ENCODE assay signal across 10 cellular contexts in genomic region chr6:20680697-20681165, GRCh38.
DNase-seq lines count a peak whose midpoint lies in the region; ATAC-seq and TF ChIP-seq lines count a peak whose summit lies in the region.
"Had no signal": no experiment of that assay in that cellular context is flagged by ENCODE, and none has a peak within 500 bp of the region (broad histone marks: within the 10 kb centered on the region; RNA-seq: fewer than 3 reads in every experiment).

No MANE protein-coding gene starts in this region.

- peaks cover 4% of the 10 kb centered on the region for H3K9me3 Mint-ChIP-seq in activated CD8-positive, alpha-beta T cell treated with anti-CD3 and anti-CD28 coated beads for 36 hours
- H3K9me3 Mint-ChIP-seq in activated CD8-positive, alpha-beta T cell treated with anti-CD3 and anti-CD28 coated beads, Interleukin-2, amount 10 ng/mL, durations not matched to agents 7 days and 5 days (ENCODE audit: insufficient read depth), result no peaks in the 10 kb centered on the region
- no peaks in the 10 kb centered on the region for H3K9me3 Mint-ChIP-seq in activated B cell treated with CpG ODN at 0.5 μM for 24 hours
- H3K9me3 Mint-ChIP-seq: activated naive CD4-positive, alpha-beta T cell treated with anti-CD3 and anti-CD28 coated beads, Interleukin-2, amount 10 ng/mL, durations not matched to agents 7 days and 5 days had no signal

- DNase-seq in activated CD8-positive, alpha-beta T cell treated with anti-CD3 and anti-CD28 coated beads for 36 hours, result no peak
- no peak for DNase-seq in activated CD8-positive, alpha-beta T cell treated with anti-CD3 and anti-CD28 coated beads, Interleukin-2, amount 10 ng/mL, durations not matched to agents 7 days and 5 days
- no peak for DNase-seq in activated B cell treated with CpG ODN at 0.5 μM for 24 hours
- DNase-seq in stimulated activated naive CD8-positive, alpha-beta T cell treated with anti-CD3 and anti-CD28 coated beads, Interleukin-15, Interleukin-2, amounts not matched to agents 100 U/mL and 50 U/mL, for 24 hours, result no peak
- no peak for DNase-seq in activated gamma-delta T cell treated with Interleukin-2 at 50 U/mL for 16 hours
- no peak for DNase-seq in activated CD4-positive, alpha-beta T cell treated with anti-CD3 and anti-CD28 coated beads, Interleukin-2, amount 50 U/mL, for 48 hours
- DNase-seq in GM10266 (ENCODE audit: extremely low spot score), result no peak
- DNase-seq: activated naive CD4-positive, alpha-beta T cell treated with anti-CD3 and anti-CD28 coated beads, Interleukin-2, amount 10 ng/mL, durations not matched to agents 7 days and 5 days; naive thymus-derived CD8-positive, alpha-beta T cell had no signal

- CTCF ChIA-PET in activated CD8-positive, alpha-beta T cell treated with anti-CD3 and anti-CD28 coated beads for 36 hours (lab: Charles Lee), result no interaction called here
- CTCF ChIA-PET in activated CD8-positive, alpha-beta T cell treated with anti-CD3 and anti-CD28 coated beads, Interleukin-2, amount 10 ng/mL, durations not matched to agents 7 days and 5 days (lab: Charles Lee), result interaction anchor here (1.3 kb wide), 1 partner anchor 908 kb away, joined by 3 read pairs; no protein-coding TSS in a partner anchor
- CTCF ChIA-PET in activated B cell treated with CpG ODN at 0.5 μM for 24 hours (lab: Charles Lee), result no interaction called here

- intact Hi-C loops in activated CD8-positive, alpha-beta T cell treated with anti-CD3 and anti-CD28 coated beads for 36 hours (cut with micrococcal nuclease), result no loop called here
- intact Hi-C loops in activated B cell treated with CpG ODN at 0.5 μM for 24 hours (cut with micrococcal nuclease), result loop anchor here (10.0 kb wide), 1 partner anchor 914 kb away; the partner anchor contains the start of gene SOX4

- H3K4me1 Mint-ChIP-seq in activated CD8-positive, alpha-beta T cell treated with anti-CD3 and anti-CD28 coated beads for 36 hours (ENCODE audit: low read depth), result peaks cover 21% of the 10 kb centered on the region
- peaks cover 13% of the 10 kb centered on the region for H3K4me1 Mint-ChIP-seq in activated CD8-positive, alpha-beta T cell treated with anti-CD3 and anti-CD28 coated beads, Interleukin-2, amount 10 ng/mL, durations not matched to agents 7 days and 5 days (ENCODE audit: low read depth)
- peaks cover 15% of the 10 kb centered on the region for H3K4me1 Mint-ChIP-seq in activated B cell treated with CpG ODN at 0.5 μM for 24 hours

- H3K27ac Mint-ChIP-seq in activated CD8-positive, alpha-beta T cell treated with anti-CD3 and anti-CD28 coated beads for 36 hours, result peak overlapping the region; percentile 51
- no peak overlapping the region for H3K27ac Mint-ChIP-seq in activated CD8-positive, alpha-beta T cell treated with anti-CD3 and anti-CD28 coated beads, Interleukin-2, amount 10 ng/mL, durations not matched to agents 7 days and 5 days
- H3K27ac Mint-ChIP-seq in activated B cell treated with CpG ODN at 0.5 μM for 24 hours, result peak overlapping the region; percentile 67
- H3K27ac Mint-ChIP-seq: activated naive CD4-positive, alpha-beta T cell treated with anti-CD3 and anti-CD28 coated beads, Interleukin-2, amount 10 ng/mL, durations not matched to agents 7 days and 5 days had no signal

- H3K4me3 Mint-ChIP-seq in activated CD8-positive, alpha-beta T cell treated with anti-CD3 and anti-CD28 coated beads for 36 hours, result no peak overlapping the region
- no peak overlapping the region for H3K4me3 Mint-ChIP-seq in activated CD8-positive, alpha-beta T cell treated with anti-CD3 and anti-CD28 coated beads, Interleukin-2, amount 10 ng/mL, durations not matched to agents 7 days and 5 days
- H3K4me3 Mint-ChIP-seq in activated B cell treated with CpG ODN at 0.5 μM for 24 hours, result no peak overlapping the region
- H3K4me3 Mint-ChIP-seq: activated naive CD4-positive, alpha-beta T cell treated with anti-CD3 and anti-CD28 coated beads, Interleukin-2, amount 10 ng/mL, durations not matched to agents 7 days and 5 days had no signal

- POLR2A ChIA-PET in activated CD8-positive, alpha-beta T cell treated with anti-CD3 and anti-CD28 coated beads for 36 hours (lab: Charles Lee), result no interaction called here
- POLR2A ChIA-PET in activated CD8-positive, alpha-beta T cell treated with anti-CD3 and anti-CD28 coated beads, Interleukin-2, amount 10 ng/mL, durations not matched to agents 7 days and 5 days (lab: Charles Lee), result no interaction called here
- POLR2A ChIA-PET in activated B cell treated with CpG ODN at 0.5 μM for 24 hours (lab: Charles Lee), result no interaction called here

- TF ChIP-seq CTCF in activated CD8-positive, alpha-beta T cell treated with anti-CD3 and anti-CD28 coated beads for 36 hours (IDR thresholded peaks at IDR 0.05), result no peak
- TF ChIP-seq CTCF in activated B cell treated with CpG ODN at 0.5 μM for 24 hours (IDR thresholded peaks at IDR 0.05) (no peak), GM10266 (IDR thresholded peaks at IDR 0.05; ENCODE audit: control insufficient read depth, insufficient read depth, low read depth, missing control alignments) (no peak)

- H3K27me3 Mint-ChIP-seq in activated CD8-positive, alpha-beta T cell treated with anti-CD3 and anti-CD28 coated beads for 36 hours, result no peaks in the 10 kb centered on the region
- no peaks in the 10 kb centered on the region for H3K27me3 Mint-ChIP-seq in activated CD8-positive, alpha-beta T cell treated with anti-CD3 and anti-CD28 coated beads, Interleukin-2, amount 10 ng/mL, durations not matched to agents 7 days and 5 days (ENCODE audit: low read depth)
- H3K27me3 Mint-ChIP-seq in activated B cell treated with CpG ODN at 0.5 μM for 24 hours, result no peaks in the 10 kb centered on the region
- H3K27me3 Mint-ChIP-seq: activated naive CD4-positive, alpha-beta T cell treated with anti-CD3 and anti-CD28 coated beads, Interleukin-2, amount 10 ng/mL, durations not matched to agents 7 days and 5 days; naive thymus-derived CD8-positive, alpha-beta T cell had no signal

- ATAC-seq in activated CD8-positive, alpha-beta T cell treated with anti-CD3 and anti-CD28 coated beads for 36 hours, result peak; percentile 75
- no peak for ATAC-seq in activated CD8-positive, alpha-beta T cell treated with anti-CD3 and anti-CD28 coated beads, Interleukin-2, amount 10 ng/mL, durations not matched to agents 7 days and 5 days
- ATAC-seq in HG02943 (IDR thresholded peaks at IDR 0.05; ENCODE audit: low read depth, unreplicated experiment), result peak; percentile 69
- ATAC-seq in activated B cell treated with CpG ODN at 0.5 μM for 24 hours (ENCODE audit: low read depth), result peak; percentile 34
- peak; percentile 68 for ATAC-seq in stimulated activated naive CD8-positive, alpha-beta T cell treated with anti-CD3 and anti-CD28 coated beads, Interleukin-15, Interleukin-2, amounts not matched to agents 100 U/mL and 50 U/mL, for 24 hours
- ATAC-seq: naive thymus-derived CD8-positive, alpha-beta T cell had no signal

- peaks cover 9% of the 10 kb centered on the region for H3K36me3 Mint-ChIP-seq in activated CD8-positive, alpha-beta T cell treated with anti-CD3 and anti-CD28 coated beads for 36 hours (ENCODE audit: low read depth)
- H3K36me3 Mint-ChIP-seq in activated CD8-positive, alpha-beta T cell treated with anti-CD3 and anti-CD28 coated beads, Interleukin-2, amount 10 ng/mL, durations not matched to agents 7 days and 5 days (ENCODE audit: low read depth), result peaks cover 4% of the 10 kb centered on the region
- H3K36me3 Mint-ChIP-seq in activated B cell treated with CpG ODN at 0.5 μM for 24 hours (ENCODE audit: low read depth), result peaks cover 8% of the 10 kb centered on the region
